Comparison of ENCODE assay signal across 9 cellular contexts in the genomic region with DNA sequence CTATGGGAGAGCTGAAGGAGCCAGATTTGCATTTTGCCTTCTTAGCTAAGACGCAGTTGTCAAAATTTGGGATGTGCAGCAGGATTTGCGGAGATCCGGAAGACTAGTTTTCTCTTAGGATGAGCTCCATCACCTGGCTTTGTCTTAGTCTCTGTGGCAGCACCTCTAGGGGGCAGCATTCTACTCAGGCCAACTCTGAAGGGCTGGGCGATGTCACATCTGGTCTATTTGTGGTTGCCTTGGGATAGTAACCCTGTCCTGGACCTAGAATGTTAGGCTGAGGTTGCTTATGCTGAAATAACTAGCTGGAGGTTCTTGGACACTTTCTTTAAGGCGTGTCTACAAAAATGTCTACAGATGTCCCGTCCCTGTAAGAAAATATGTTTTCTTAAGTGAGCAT.
DNase-seq lines count a peak whose midpoint lies in the region; ATAC-seq and TF ChIP-seq lines count a peak whose summit lies in the region.
"Had no signal": no experiment of that assay in that cellular context is flagged by ENCODE, and none has a peak within 500 bp of the region (broad histone marks: within the 10 kb centered on the region; RNA-seq: fewer than 3 reads in every experiment).

No MANE protein-coding gene starts in this region.

- H3K36me3 ChIP-seq in Panc1 (ENCODE audit: control insufficient read depth, insufficient read depth, low read length), result no peaks in the 10 kb centered on the region
- no peaks in the 10 kb centered on the region for H3K36me3 ChIP-seq in naive thymus-derived CD4-positive, alpha-beta T cell (ENCODE audit: control insufficient read depth in 2 of 3, insufficient read depth in 3 of 3, low read length in 3 of 3)

- H3K36me3 Mint-ChIP-seq in naive thymus-derived CD4-positive, alpha-beta T cell, result no peaks in the 10 kb centered on the region
- H3K36me3 Mint-ChIP-seq in immature natural killer cell, result no peaks in the 10 kb centered on the region

- no peak overlapping the region for H3K27ac Mint-ChIP-seq in naive thymus-derived CD4-positive, alpha-beta T cell
- H3K27ac Mint-ChIP-seq in immature natural killer cell, result no peak overlapping the region

- DNase-seq in AML-193 (lab: John Stamatoyannopoulos, UW) (peak; percentile 5 to 7), GM13976 (ENCODE audit: low spot score) (no peak), Panc1 (ENCODE audit: low read depth, low spot score) (no peak), iPS DF 19.7 (ENCODE audit: low read depth, low spot score) (peak; percentile 42), immature natural killer cell (no peak), RKO (ENCODE audit: low spot score) (no peak)
- DNase-seq in activated CD4-positive, CD25-positive, alpha-beta regulatory T cell (lab: John Stamatoyannopoulos, UW), result no peak
- DNase-seq in naive thymus-derived CD4-positive, alpha-beta T cell, result no peak

- H3K9me3 ChIP-seq in Panc1 (ENCODE audit: control insufficient read depth, insufficient read depth, low read depth, low read length), result no peaks in the 10 kb centered on the region
- no peaks in the 10 kb centered on the region for H3K9me3 ChIP-seq in naive thymus-derived CD4-positive, alpha-beta T cell (ENCODE audit: control insufficient read depth in 2 of 3, low read length in 3 of 3)

- no peak overlapping the region for H3K4me3 ChIP-seq in Panc1 (ENCODE audit: low read depth in 2 of 2, low read length in 2 of 2)
- H3K4me3 ChIP-seq in naive thymus-derived CD4-positive, alpha-beta T cell (ENCODE audit: low read length), result no peak overlapping the region

- H3K27ac ChIP-seq in Panc1 (ENCODE audit: low read length), result no peak overlapping the region
- no peak overlapping the region for H3K27ac ChIP-seq in naive thymus-derived CD4-positive, alpha-beta T cell (ENCODE audit: low read depth, low read length)

- CTCF ChIA-PET in Panc1 (lab: Charles Lee), result no interaction called here
- CTCF ChIA-PET in naive thymus-derived CD4-positive, alpha-beta T cell (lab: Charles Lee), result no interaction called here

- intact Hi-C loops in Panc1 (cut with micrococcal nuclease; ENCODE audit: unreplicated experiment), result no loop called here
- intact Hi-C loops in naive thymus-derived CD4-positive, alpha-beta T cell (cut with micrococcal nuclease), result no loop called here

- peaks cover 0 to 13% (median 1%) of the 10 kb centered on the region in 11 donors for H3K9me3 Mint-ChIP-seq in naive thymus-derived CD4-positive, alpha-beta T cell
- H3K9me3 Mint-ChIP-seq in immature natural killer cell, result peaks cover 0 to 40% (median 9%) of the 10 kb centered on the region in 6 donors

- H3K4me3 Mint-ChIP-seq in naive thymus-derived CD4-positive, alpha-beta T cell, result no peak overlapping the region
- H3K4me3 Mint-ChIP-seq in immature natural killer cell, result no peak overlapping the region

- no TSS peak for BruUV-seq in Panc1 (replicated peaks; lab: Mats Ljungman, UMichigan)

- in situ Hi-C loops in GM13976 (cut with MboI; ENCODE audit: low sequenced_read_pairs, unreplicated experiment), result no loop called here
- in situ Hi-C loops in Panc1 (cut with HindIII; ENCODE audit: low pct_unique_long_range_greater_than_20kb, low sequenced_read_pairs), result no loop called here

- no peak for ATAC-seq in Panc1
- ATAC-seq in naive thymus-derived CD4-positive, alpha-beta T cell, result no peak
- ATAC-seq: left colon had no signal

- no peaks in the 10 kb centered on the region for H3K4me1 ChIP-seq in Panc1 (ENCODE audit: control insufficient read depth, insufficient read depth, low read length)
- no peaks in the 10 kb centered on the region for H3K4me1 ChIP-seq in naive thymus-derived CD4-positive, alpha-beta T cell (ENCODE audit: control insufficient read depth in 2 of 2, insufficient read depth in 2 of 2, low read length in 2 of 2)

- peaks cover 0 to 4% (median 0%) of the 10 kb centered on the region in 5 donors for H3K27me3 Mint-ChIP-seq in naive thymus-derived CD4-positive, alpha-beta T cell
- peaks cover 0 to 4% (median 0%) of the 10 kb centered on the region in 3 donors for H3K27me3 Mint-ChIP-seq in immature natural killer cell (ENCODE audit: low read depth in 3 of 3)

- TF ChIP-seq CTCF in GM13976 (IDR thresholded peaks at IDR 0.05; ENCODE audit: borderline replicate concordance, control extremely low read depth, extremely low read depth, insufficient read depth, missing control alignments) (peak; percentile 21), Panc1 (IDR thresholded peaks at IDR 0.05) (peak; percentile 55)

- no peaks in the 10 kb centered on the region for H3K27me3 ChIP-seq in Panc1 (ENCODE audit: control insufficient read depth, insufficient read depth, low read length)
- H3K27me3 ChIP-seq in naive thymus-derived CD4-positive, alpha-beta T cell (ENCODE audit: control insufficient read depth in 2 of 2, insufficient read depth in 2 of 2, low read length in 2 of 2), result no peaks in the 10 kb centered on the region

- no peaks in the 10 kb centered on the region for H3K4me1 Mint-ChIP-seq in naive thymus-derived CD4-positive, alpha-beta T cell
- no peaks in the 10 kb centered on the region for H3K4me1 Mint-ChIP-seq in immature natural killer cell

- POLR2A ChIA-PET in Panc1 (lab: Charles Lee), result no interaction called here
- POLR2A ChIA-PET in naive thymus-derived CD4-positive, alpha-beta T cell (lab: Charles Lee), result no interaction called here

Comparison
In these comparisons a context has a peak if more than half of its experiments do, and no peak if none do; other contexts are left out.
1. DNase-seq: peak in AML-193 (2 of 2) and iPS DF 19.7 (single experiment); none in GM13976 (single experiment), Panc1 (single experiment), activated CD4-positive, CD25-positive, alpha-beta regulatory T cell (0 of 4), naive thymus-derived CD4-positive, alpha-beta T cell (0 of 9), immature natural killer cell (0 of 3) and RKO (single experiment).